ENCODE assay signal across 20 cellular contexts in the genomic region with DNA sequence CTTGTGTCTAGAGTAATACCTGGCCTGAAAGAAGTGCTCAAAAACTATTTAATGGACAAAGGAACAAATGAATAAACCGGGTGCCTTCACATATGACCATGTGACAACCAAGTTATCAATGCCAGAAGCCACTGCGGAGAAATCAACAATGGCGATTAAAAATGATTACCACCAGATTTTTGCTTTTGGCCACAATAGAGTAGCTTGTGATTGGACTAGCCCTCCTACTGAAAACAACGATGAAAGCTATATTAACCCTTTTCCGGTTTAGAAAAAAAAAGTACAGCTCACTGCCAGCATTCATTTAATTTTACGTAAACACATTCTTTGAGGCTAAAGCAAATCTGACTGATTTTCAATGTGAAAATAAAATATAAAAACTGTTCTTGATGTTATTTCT.
"Had no signal": no experiment of that assay in that cellular context is flagged by ENCODE, and none has a peak within 500 bp of the region (broad histone marks: within the 10 kb centered on the region; RNA-seq: fewer than 3 reads in every experiment).

No MANE protein-coding gene starts in this region.

- FAIRE-seq: kidney had no signal

- H3K36me3 ChIP-seq: cardiac muscle cell, heart left ventricle, sigmoid colon, transverse colon had no signal

- DNase-seq: activated CD4-positive, alpha-beta T cell treated with anti-CD3 and anti-CD28 coated beads for 1 hour; activated CD4-positive, alpha-beta T cell treated with anti-CD3 and anti-CD28 coated beads, Interleukin-2, amount 50 U/mL, for 1 hour; activated CD8-positive, alpha-beta T cell treated with anti-CD3 and anti-CD28 coated beads, Interleukin-2, amount 10 ng/mL, durations not matched to agents 7 days and 5 days; activated gamma-delta T cell; anterior cingulate cortex; body of pancreas; cortex of kidney; effector memory CD4-positive, alpha-beta T cell; heart left ventricle; kidney; midbrain; retina; sigmoid colon; stimulated activated CD4-positive, alpha-beta T cell treated with anti-CD3 and anti-CD28 coated beads, Interleukin-15, amount 100 ng/mL, for 24 hours; stimulated activated CD4-positive, alpha-beta T cell treated with anti-CD3 and anti-CD28 coated beads, Interleukin-2, amount 100 ng/mL, for 48 hours; stimulated activated CD8-positive, alpha-beta memory T cell treated with anti-CD3 and anti-CD28 coated beads, Interleukin-4, amount 100 ng/mL, for 48 hours; stimulated activated naive B cell treated with anti-CD40 and anti-IgM and Interleukin-4, amounts not matched to agents 10 μg/mL and 1 μg/mL and 100 μg/mL, for 72 hours; transverse colon had no signal

- H3K4me3 ChIP-seq: body of pancreas, cardiac muscle cell, heart left ventricle, smooth muscle cell, transverse colon had no signal

- H3K9me3 ChIP-seq: body of pancreas, heart left ventricle, sigmoid colon, transverse colon had no signal

- H3K27me3 ChIP-seq: body of pancreas, cardiac muscle cell, heart left ventricle, sigmoid colon, transverse colon had no signal

- H3K4me1 ChIP-seq: body of pancreas, heart left ventricle, sigmoid colon, transverse colon had no signal

- H3K4me2 ChIP-seq: smooth muscle cell had no signal

- H3K27ac ChIP-seq: body of pancreas, heart left ventricle, sigmoid colon, transverse colon had no signal
